ENCODE assay signal across 15 cellular contexts in genomic region chr10:121516483-121516882, GRCh38.
DNase-seq lines count a peak whose midpoint lies in the region; ATAC-seq lines count a peak whose summit lies in the region.
"Had no signal": no experiment of that assay in that cellular context is flagged by ENCODE, and none has a peak within 500 bp of the region (broad histone marks: within the 10 kb centered on the region; RNA-seq: fewer than 3 reads in every experiment).

No MANE protein-coding gene starts in this region.

- no peaks in the 10 kb centered on the region for H3K27me3 Mint-ChIP-seq in CD8-positive, alpha-beta memory T cell
- H3K27me3 Mint-ChIP-seq in T-helper 17 cell: peaks cover 2% of the 10 kb centered on the region
- H3K27me3 Mint-ChIP-seq: activated naive CD8-positive, alpha-beta T cell treated with anti-CD3 and anti-CD28 coated beads, Interleukin-2, amount 10 ng/mL, durations not matched to agents 7 days and 5 days; stimulated activated naive CD8-positive, alpha-beta T cell treated with anti-CD3 and anti-CD28 coated beads, Interleukin-15, Interleukin-2, amounts not matched to agents 100 ng/mL and 50 ng/mL, for 24 hours had no signal

- peaks cover 4 to 37% (median 20%) of the 10 kb centered on the region in 3 donors for H3K4me1 Mint-ChIP-seq in CD8-positive, alpha-beta memory T cell
- H3K4me1 Mint-ChIP-seq in T-helper 17 cell: peaks cover 4% of the 10 kb centered on the region
- H3K4me1 Mint-ChIP-seq: activated naive CD8-positive, alpha-beta T cell treated with anti-CD3 and anti-CD28 coated beads, Interleukin-2, amount 10 ng/mL, durations not matched to agents 7 days and 5 days had no signal

- H3K27ac Mint-ChIP-seq in CD8-positive, alpha-beta memory T cell: peak overlapping the region in 1 of 8 donors; percentile 6
- no peak overlapping the region for H3K27ac Mint-ChIP-seq in T-helper 17 cell
- H3K27ac Mint-ChIP-seq: activated naive CD8-positive, alpha-beta T cell treated with anti-CD3 and anti-CD28 coated beads, Interleukin-2, amount 10 ng/mL, durations not matched to agents 7 days and 5 days; stimulated activated naive CD8-positive, alpha-beta T cell treated with anti-CD3 and anti-CD28 coated beads, Interleukin-15, Interleukin-2, amounts not matched to agents 100 ng/mL and 50 ng/mL, for 24 hours had no signal

- no peaks in the 10 kb centered on the region for H3K36me3 Mint-ChIP-seq in CD8-positive, alpha-beta memory T cell
- no peaks in the 10 kb centered on the region for H3K36me3 Mint-ChIP-seq in T-helper 17 cell (ENCODE audit: low read depth)
- H3K36me3 Mint-ChIP-seq: activated naive CD8-positive, alpha-beta T cell treated with anti-CD3 and anti-CD28 coated beads, Interleukin-2, amount 10 ng/mL, durations not matched to agents 7 days and 5 days had no signal

- POLR2A ChIA-PET in CD8-positive, alpha-beta memory T cell (lab: Charles Lee): no interaction called here

- no peaks in the 10 kb centered on the region for H3K36me3 ChIP-seq in CD8-positive, alpha-beta memory T cell (ENCODE audit: insufficient read depth, low read length)
- H3K36me3 ChIP-seq: heart left ventricle had no signal

- CTCF ChIA-PET in CD8-positive, alpha-beta memory T cell (lab: Charles Lee): no interaction called here

- H3K27ac ChIP-seq in CD8-positive, alpha-beta memory T cell (ENCODE audit: low read depth, low read length): no peak overlapping the region
- H3K27ac ChIP-seq: heart left ventricle had no signal

- H3K4me3 ChIP-seq in CD8-positive, alpha-beta memory T cell (ENCODE audit: low read length): no peak overlapping the region
- H3K4me3 ChIP-seq: heart left ventricle had no signal

- peaks cover 0 to 2% (median 0%) of the 10 kb centered on the region in 5 donors for H3K9me3 Mint-ChIP-seq in CD8-positive, alpha-beta memory T cell
- H3K9me3 Mint-ChIP-seq: activated naive CD8-positive, alpha-beta T cell treated with anti-CD3 and anti-CD28 coated beads, Interleukin-2, amount 10 ng/mL, durations not matched to agents 7 days and 5 days; stimulated activated naive CD8-positive, alpha-beta T cell treated with anti-CD3 and anti-CD28 coated beads, Interleukin-15, Interleukin-2, amounts not matched to agents 100 ng/mL and 50 ng/mL, for 24 hours had no signal

- no peaks in the 10 kb centered on the region for H3K27me3 ChIP-seq in CD8-positive, alpha-beta memory T cell (ENCODE audit: insufficient read depth, low read length, poor library complexity, severe bottlenecking)
- H3K27me3 ChIP-seq: heart left ventricle had no signal

- DNase-seq in CD8-positive, alpha-beta memory T cell: no peak
- DNase-seq in T-helper 17 cell (no peak), foreskin melanocyte (no peak), H4 (ENCODE audit: low spot score) (no peak), AML-193 (lab: John Stamatoyannopoulos, UW) (no peak)
- no peak for DNase-seq in stimulated activated CD8-positive, alpha-beta memory T cell treated with anti-CD3 and anti-CD28 coated beads, Interleukin-4, amount 100 ng/mL, for 48 hours
- DNase-seq: activated naive CD8-positive, alpha-beta T cell treated with anti-CD3 and anti-CD28 coated beads, Interleukin-2, amount 10 ng/mL, durations not matched to agents 7 days and 5 days; GF-D8; GOT3; heart left ventricle; NCI-H1436 treated with DMSO at 0.1 percent for 48 hours; NCI-H774 had no signal

- H3K9me3 ChIP-seq in CD8-positive, alpha-beta memory T cell (ENCODE audit: low read length): no peaks in the 10 kb centered on the region
- no peaks in the 10 kb centered on the region for H3K9me3 ChIP-seq in T-helper 17 cell (ENCODE audit: control insufficient read depth, low read length, poor library complexity, severe bottlenecking)
- H3K9me3 ChIP-seq: heart left ventricle had no signal

- no peaks in the 10 kb centered on the region for H3K4me1 ChIP-seq in CD8-positive, alpha-beta memory T cell (ENCODE audit: insufficient read depth, low read length)
- H3K4me1 ChIP-seq: heart left ventricle had no signal

- peak; percentile 58 for ATAC-seq in GM19324 (IDR thresholded peaks at IDR 0.05; ENCODE audit: low FRiP score, unreplicated experiment)
- peak; percentile 71 for ATAC-seq in HG02870 (IDR thresholded peaks at IDR 0.05; ENCODE audit: unreplicated experiment)
- ATAC-seq in T-helper 17 cell: no peak
- ATAC-seq: heart left ventricle had no signal

- peak overlapping the region in 5 of 7 donors; percentile 26 to 66 (median 40) for H3K4me3 Mint-ChIP-seq in CD8-positive, alpha-beta memory T cell
- peak overlapping the region; percentile 55 for H3K4me3 Mint-ChIP-seq in T-helper 17 cell
- H3K4me3 Mint-ChIP-seq: activated naive CD8-positive, alpha-beta T cell treated with anti-CD3 and anti-CD28 coated beads, Interleukin-2, amount 10 ng/mL, durations not matched to agents 7 days and 5 days; stimulated activated naive CD8-positive, alpha-beta T cell treated with anti-CD3 and anti-CD28 coated beads, Interleukin-15, Interleukin-2, amounts not matched to agents 100 ng/mL and 50 ng/mL, for 24 hours had no signal
